ENCODE assay signal across 17 cellular contexts in the genomic region with DNA sequence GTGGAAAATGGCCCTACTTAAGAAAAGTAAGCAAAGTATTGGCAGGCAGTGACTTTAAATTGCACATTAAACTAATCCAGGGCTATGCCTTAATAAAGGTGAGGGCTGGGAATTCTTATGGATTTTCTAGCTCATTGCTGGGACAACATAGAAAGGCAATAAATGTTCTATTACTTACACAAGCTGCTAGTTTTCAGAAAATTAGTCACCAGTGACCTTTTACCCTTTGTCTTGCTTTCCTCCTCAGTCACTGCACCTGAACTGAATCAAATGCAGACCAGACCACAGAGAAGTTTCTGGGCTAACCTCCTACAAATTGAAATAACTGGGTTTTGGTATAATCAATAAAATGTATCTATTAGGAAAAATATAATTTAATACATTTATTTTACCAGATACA.
"Had no signal": no experiment of that assay in that cellular context is flagged by ENCODE, and none has a peak within 500 bp of the region (broad histone marks: within the 10 kb centered on the region; RNA-seq: fewer than 3 reads in every experiment).

No MANE protein-coding gene starts in this region.

- FAIRE-seq: keratinocyte had no signal

- H3K36me3 ChIP-seq: esophagus muscularis mucosa, neural progenitor cell, ovary, tibial artery, uterus had no signal

- H3K9ac ChIP-seq: neural progenitor cell had no signal

- H2AFZ ChIP-seq: neural progenitor cell had no signal

- H3K4me3 ChIP-seq: esophagus muscularis mucosa, neural progenitor cell, ovary, tibial artery, uterus had no signal

- DNase-seq: activated CD4-positive, alpha-beta memory T cell treated with anti-CD3 and anti-CD28 coated beads for 36 hours; activated CD4-positive, alpha-beta T cell treated with anti-CD3 and anti-CD28 coated beads for 1 hour; activated effector memory CD4-positive, alpha-beta T cell treated with anti-CD3 and anti-CD28 coated beads, Interleukin-2, amount 50 U/mL, for 16 hours; activated T-cell treated with anti-CD3 and anti-CD28 coated beads, Interleukin-2, amount 50 U/mL, for 4 hours; amygdala; cerebellar nuclear complex; dermis blood vessel endothelial cell; endodermal cell; head of caudate nucleus; ovary; retina; tibial artery; uterus had no signal

- H3K27me3 ChIP-seq: esophagus muscularis mucosa, neural progenitor cell, ovary, tibial artery, uterus had no signal

- ATAC-seq: activated naive CD4-positive, alpha-beta T cell treated with anti-CD3 and anti-CD28 coated beads, Interleukin-2, amount 50 U/mL, for 72 hours; activated T-cell treated with anti-CD3 and anti-CD28 coated beads, Interleukin-2, amount 50 U/mL, for 4 hours had no signal

- H3K9me3 ChIP-seq: esophagus muscularis mucosa, ovary, tibial artery, uterus had no signal

- H3K4me1 ChIP-seq: esophagus muscularis mucosa, tibial artery, uterus had no signal

- H3K27ac ChIP-seq: esophagus muscularis mucosa, neural progenitor cell, ovary, tibial artery, uterus had no signal
